ENCODE assay signal across 8 cellular contexts in the genomic region with DNA sequence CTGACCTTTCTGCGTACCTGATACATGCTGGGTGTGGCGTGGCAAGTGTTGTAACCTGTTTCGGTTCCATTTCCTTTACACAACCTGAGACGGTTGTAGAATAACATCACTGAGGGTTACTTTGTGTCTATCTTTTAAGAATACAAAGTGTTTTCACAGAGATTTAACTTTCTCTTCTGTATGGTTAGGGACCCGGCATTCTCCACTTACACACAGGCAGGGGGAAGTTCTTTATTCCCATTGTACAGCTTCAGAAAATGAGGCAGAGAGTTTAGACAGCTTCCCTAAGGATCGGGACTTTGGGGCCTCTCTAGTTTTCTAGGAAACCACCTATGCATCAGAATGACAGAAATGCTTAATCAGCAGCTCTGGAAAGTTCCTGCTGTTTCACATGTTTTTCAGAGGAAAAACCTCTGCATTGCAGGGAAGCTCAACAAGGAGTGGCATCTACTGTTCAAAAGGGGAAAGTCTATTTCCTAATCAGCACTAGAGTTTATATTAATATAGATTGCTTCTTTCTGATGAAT. TPM values are rescaled to one million over a fixed set of nuclear protein-coding genes. Genes with fewer than 3 reads are reported as not detected.
DNase-seq lines count a peak whose midpoint lies in the region; ATAC-seq and TF ChIP-seq lines count a peak whose summit lies in the region.

No MANE protein-coding gene starts in this region.

- ATAC-seq in heart right ventricle (peak in 1 of 8 donors; percentile 1), left cardiac atrium (no peak), HG02885 (IDR thresholded peaks at IDR 0.05; ENCODE audit: poor library complexity, unreplicated experiment) (peak; percentile 85), T-cell (replicated peaks in 1 of 4) (peak; percentile 78 to 80 (median 79)), psoas muscle (peak in 1 of 4 donors; percentile 70)

- 2 to 6% methylated on average over 6 of the region's 6 CpGs for whole genome bisulfite sequencing in heart right ventricle, 2 donors
- WGBS in psoas muscle, 3 donors = 2 to 5% (median 5%) methylated on average over 6 of the region's 6 CpGs

- H3K27me3 Mint-ChIP-seq in T-cell = no peaks in the 10 kb centered on the region

- DNase-seq in heart right ventricle (no peak), left cardiac atrium (no peak), T-cell (peak in 3 of 34 experiments; percentile 67 to 76 (median 68)), fibroblast of peridontal ligament (ENCODE audit: extremely low read depth) (peak; percentile 33), psoas muscle (no peak), ecto neural progenitor cell (ENCODE audit: low spot score) (no peak), GF-D8 (lab: John Stamatoyannopoulos, UW) (no peak)

- H3K27ac ChIP-seq in heart right ventricle (peak overlapping the region; percentile 90 to 98 (median 95)), psoas muscle (peak overlapping the region; percentile 99)

- peak overlapping the region; percentile 55 to 84 (median 72) for H3K4me3 ChIP-seq in heart right ventricle
- peak overlapping the region; percentile 85 for H3K4me3 ChIP-seq in psoas muscle

- TF ChIP-seq CTCF in heart right ventricle (IDR thresholded peaks at IDR 0.05) (no peak), psoas muscle (IDR thresholded peaks at IDR 0.05) (no peak)

- CTCF ChIA-PET in T-cell (lab: Charles Lee) = interaction anchor here (0.6 to 2.3 kb wide), 13 partner anchors 10 to 898 kb away, joined by 3 to 23 read pairs (median 4); a partner anchor contains a TSS

- H3K27ac Mint-ChIP-seq in T-cell = peak overlapping the region; percentile 81 to 89

- H3K9me3 ChIP-seq in heart right ventricle (no peaks in the 10 kb centered on the region), psoas muscle (no peaks in the 10 kb centered on the region)

- H3K36me3 ChIP-seq in heart right ventricle (peaks cover 0 to 7% (median 0%) of the 10 kb centered on the region in 9 donors), psoas muscle (ENCODE audit: insufficient read depth in 1 of 2, low read depth in 1 of 2) (no peaks in the 10 kb centered on the region)

- POLR2A ChIA-PET in T-cell (lab: Charles Lee) = interaction anchor here (0.5 to 5.5 kb wide), 12 partner anchors 11 to 895 kb away, joined by 3 to 120 read pairs (median 5); a partner anchor contains a TSS

- H3K9me3 Mint-ChIP-seq in T-cell = no peaks in the 10 kb centered on the region

- intact Hi-C loops in heart right ventricle (cut with DNase I) (loop anchor here in 5 of 10 donors (1.0 to 10.0 kb wide), 4 partner anchors 39 to 849 kb away; a partner anchor contains a TSS), left cardiac atrium (cut with DNase I) (loop anchor here in 1 of 2 donors (5.0 kb wide), 1 partner anchor 39 kb away; no protein-coding TSS in a partner anchor), psoas muscle (cut with DNase I) (loop anchor here in 1 of 2 donors (5.0 kb wide), 1 partner anchor 41 kb away; a partner anchor contains a TSS)

- peaks cover 0 to 87% (median 47%) of the 10 kb centered on the region in 9 donors for H3K4me1 ChIP-seq in heart right ventricle
- peaks cover 75% of the 10 kb centered on the region for H3K4me1 ChIP-seq in psoas muscle

- H3K4me1 Mint-ChIP-seq in T-cell = peaks cover 32 to 68% (median 58%) of the 10 kb centered on the region in 3 donors

- H3K4me3 Mint-ChIP-seq in T-cell = peak overlapping the region; percentile 86 to 95 (median 91)

- H3K36me3 Mint-ChIP-seq in T-cell = peaks cover 5% of the 10 kb centered on the region

- H3K27me3 ChIP-seq in heart right ventricle (no peaks in the 10 kb centered on the region), psoas muscle (ENCODE audit: insufficient read depth in 3 of 3, low read length in 2 of 3) (no peaks in the 10 kb centered on the region)

RNA-seq across cellular contexts. Expression of a gene that starts 41.3 kb away (rescaled TPM):
- total RNA-seq in heart right ventricle (100 to 1,000 TPM; 385 to 783 (median 535) TPM), left cardiac atrium (100 to 1,000 TPM; 422 to 589 TPM), T-cell (100 to 1,000 TPM; 166 to 238 (median 191) TPM), psoas muscle (100 to 1,000 TPM; 193 to 447 (median 387) TPM)
- polyA plus RNA-seq in heart right ventricle (100 to 1,000 TPM; 174 to 245 TPM), psoas muscle (100 to 1,000 TPM; 231 to 312 (median 291) TPM)

Comparison
In these comparisons a context has a peak if more than half of its experiments do, and no peak if none do; other contexts are left out.
1. ATAC-seq: peak in HG02885 (single experiment) and T-cell (4 of 4); none in left cardiac atrium (0 of 2).